26 cellular contexts compared by ENCODE assay signal in genomic region chr9:98359569-98359968, GRCh38.
DNase-seq lines count a peak whose midpoint lies in the region; ATAC-seq and TF ChIP-seq lines count a peak whose summit lies in the region.
"Had no signal": no experiment of that assay in that cellular context is flagged by ENCODE, and none has a peak within 500 bp of the region (broad histone marks: within the 10 kb centered on the region; RNA-seq: fewer than 3 reads in every experiment).

No MANE protein-coding gene starts in this region.

- H3K4me1 ChIP-seq in lung (ENCODE audit: control insufficient read depth in 2 of 2, insufficient read depth in 2 of 2, low read length in 2 of 2) (no peaks in the 10 kb centered on the region), sigmoid colon (no peaks in the 10 kb centered on the region)
- H3K4me1 ChIP-seq: BE2C, SJSA1 had no signal

- peaks cover 25% of the 10 kb centered on the region for H3K27me3 Mint-ChIP-seq in activated CD8-positive, alpha-beta memory T cell treated with anti-CD3 and anti-CD28 coated beads, Interleukin-2, amount 10 ng/mL, durations not matched to agents 7 days and 5 days

- WGBS in lung, 2 donors: 71 to 79% methylated on average over 8 of the region's 8 CpGs
- 71 to 82% methylated on average over 8 of the region's 8 CpGs for WGBS in sigmoid colon, 2 donors

- H3K4me1 Mint-ChIP-seq in activated CD8-positive, alpha-beta memory T cell treated with anti-CD3 and anti-CD28 coated beads, Interleukin-2, amount 10 ng/mL, durations not matched to agents 7 days and 5 days: no peaks in the 10 kb centered on the region
- H3K4me1 Mint-ChIP-seq: CD14-positive monocyte had no signal

- H3K27ac ChIP-seq in lung (ENCODE audit: low read depth in 1 of 2, low read length in 1 of 2) (no peak overlapping the region), sigmoid colon (no peak overlapping the region)
- H3K27ac ChIP-seq: 22Rv1, SJSA1 had no signal

- peak; percentile 16 for DNase-seq in activated CD8-positive, alpha-beta memory T cell treated with anti-CD3 and anti-CD28 coated beads, Interleukin-2, amount 10 ng/mL, durations not matched to agents 7 days and 5 days
- no peak for DNase-seq in activated CD8-positive, alpha-beta memory T cell treated with anti-CD3 and anti-CD28 coated beads, Interleukin-2, amount 50 U/mL, for 4 hours
- DNase-seq in ecto neural progenitor cell (ENCODE audit: low spot score): peak; percentile 43
- peak; percentile 7 for DNase-seq in lung (ENCODE audit: low spot score)
- peak; percentile 47 for DNase-seq in sigmoid colon
- DNase-seq in hepatic stellate cell (ENCODE audit: low spot score): no peak
- no peak for DNase-seq in GM20000 (ENCODE audit: low spot score)
- DNase-seq: ACHN, BE2C, EL, GDM1, H7, HFFc6, KBM-7, NCI-H1105 treated with DMSO at 0.1 percent for 48 hours, NCI-H146, NCI-H1930, NCI-H2107, NCI-H446 treated with DMSO at 0.1 percent for 48 hours, NCI-H526 treated with DMSO at 0.1 percent for 48 hours, Right ventricle myocardium superior, RPMI8226 had no signal

- ATAC-seq in activated CD8-positive, alpha-beta memory T cell treated with anti-CD3 and anti-CD28 coated beads, Interleukin-2, amount 10 ng/mL, durations not matched to agents 7 days and 5 days: no peak
- ATAC-seq in lung (ENCODE audit: insufficient read depth, low FRiP score): no peak
- no peak for ATAC-seq in HG02642 (IDR thresholded peaks at IDR 0.05; ENCODE audit: poor library complexity, unreplicated experiment)

- CTCF ChIA-PET in activated CD8-positive, alpha-beta memory T cell treated with anti-CD3 and anti-CD28 coated beads, Interleukin-2, amount 10 ng/mL, durations not matched to agents 7 days and 5 days (lab: Charles Lee): no interaction called here

- H3K4me3 ChIP-seq in lung (no peak overlapping the region), sigmoid colon (no peak overlapping the region)
- H3K4me3 ChIP-seq: SJSA1 had no signal

- H3K9me3 Mint-ChIP-seq in activated CD8-positive, alpha-beta memory T cell treated with anti-CD3 and anti-CD28 coated beads, Interleukin-2, amount 10 ng/mL, durations not matched to agents 7 days and 5 days (ENCODE audit: low read depth): no peaks in the 10 kb centered on the region
- H3K9me3 Mint-ChIP-seq: HFFc6 had no signal

- intact Hi-C loops in sigmoid colon (cut with DNase I): no loop called here

- no peak for TF ChIP-seq EP300 in sigmoid colon (IDR thresholded peaks at IDR 0.05)

- TF ChIP-seq CTCF in lung (IDR thresholded peaks at IDR 0.05; ENCODE audit: control extremely low read depth, extremely low read depth) (no peak), sigmoid colon (IDR thresholded peaks at IDR 0.05) (no peak), GM20000 (IDR thresholded peaks at IDR 0.05; ENCODE audit: extremely low read depth, missing control alignments) (no peak)

- H3K9me3 ChIP-seq in lung (ENCODE audit: control insufficient read depth in 2 of 2, insufficient read depth in 1 of 2, low read length in 1 of 2) (peaks cover 0 to 1% of the 10 kb centered on the region in 2 donors), sigmoid colon (no peaks in the 10 kb centered on the region)
- H3K9me3 ChIP-seq: BE2C, SJSA1 had no signal

- H3K36me3 ChIP-seq in lung (ENCODE audit: control insufficient read depth in 2 of 2, insufficient read depth in 2 of 2, low read length in 2 of 2) (no peaks in the 10 kb centered on the region), sigmoid colon (no peaks in the 10 kb centered on the region)
- H3K36me3 ChIP-seq: BE2C, SJSA1 had no signal

- no peak for TF ChIP-seq POLR2A in sigmoid colon (IDR thresholded peaks at IDR 0.05)

- no peaks in the 10 kb centered on the region for H3K27me3 ChIP-seq in lung (ENCODE audit: control insufficient read depth, insufficient read depth)
- no peaks in the 10 kb centered on the region for H3K27me3 ChIP-seq in sigmoid colon
- H3K27me3 ChIP-seq: SJSA1 had no signal

- no peaks in the 10 kb centered on the region for H3K36me3 Mint-ChIP-seq in activated CD8-positive, alpha-beta memory T cell treated with anti-CD3 and anti-CD28 coated beads, Interleukin-2, amount 10 ng/mL, durations not matched to agents 7 days and 5 days
- H3K36me3 Mint-ChIP-seq: CD14-positive monocyte had no signal

- H3K4me3 Mint-ChIP-seq in activated CD8-positive, alpha-beta memory T cell treated with anti-CD3 and anti-CD28 coated beads, Interleukin-2, amount 10 ng/mL, durations not matched to agents 7 days and 5 days: no peak overlapping the region
- H3K4me3 Mint-ChIP-seq: CD14-positive monocyte, HFFc6 had no signal

- H3K27ac Mint-ChIP-seq in activated CD8-positive, alpha-beta memory T cell treated with anti-CD3 and anti-CD28 coated beads, Interleukin-2, amount 10 ng/mL, durations not matched to agents 7 days and 5 days: no peak overlapping the region
- H3K27ac Mint-ChIP-seq: HFFc6 had no signal

Comparison
In these comparisons a context has a peak if more than half of its experiments do, and no peak if none do; other contexts are left out.
1. DNase-seq: peak in activated CD8-positive, alpha-beta memory T cell treated with anti-CD3 and anti-CD28 coated beads, Interleukin-2, amount 10 ng/mL, durations not matched to agents 7 days and 5 days (single experiment), ecto neural progenitor cell (single experiment), lung (single experiment) and sigmoid colon (single experiment); none in activated CD8-positive, alpha-beta memory T cell treated with anti-CD3 and anti-CD28 coated beads, Interleukin-2, amount 50 U/mL, for 4 hours (single experiment), hepatic stellate cell (single experiment) and GM20000 (single experiment).